Comparison of ENCODE assay signal across 9 cellular contexts in genomic region chr1:3614755-3615742, GRCh38. TPM values are rescaled to one million over a fixed set of nuclear protein-coding genes. Genes with fewer than 3 reads are reported as not detected.
DNase-seq lines count a peak whose midpoint lies in the region; ATAC-seq and TF ChIP-seq lines count a peak whose summit lies in the region.
"Had no signal": no experiment of that assay in that cellular context is flagged by ENCODE, and none has a peak within 500 bp of the region (broad histone marks: within the 10 kb centered on the region; RNA-seq: fewer than 3 reads in every experiment).

No MANE protein-coding gene starts in this region.

- H4K20me1 ChIP-seq in BLaER1 (peaks cover 44% of the 10 kb centered on the region), H9 (ENCODE audit: control insufficient read depth, insufficient read depth, insufficient read length) (no peaks in the 10 kb centered on the region)

- no peaks in the 10 kb centered on the region for H3K79me2 ChIP-seq in H9 (ENCODE audit: insufficient read depth, low read length)

- peak overlapping the region; percentile 94 for H3K4me2 ChIP-seq in BLaER1
- no peak overlapping the region for H3K4me2 ChIP-seq in H9 (ENCODE audit: insufficient read depth, insufficient read length, low read length)

- WGBS in H9 (ENCODE audit: extremely low coverage, insufficient read length, low lambda C conversion rate) = no CpG with 5 or more reads among the region's 20 CpGs
- 51 to 69% (median 60%) methylated on average over 18 to 20 of the region's 20 CpGs for WGBS in adrenal gland, 4 donors
- WGBS in liver = 58% methylated on average over 20 of the region's 20 CpGs

- peaks cover 5% of the 10 kb centered on the region for H3K23me2 ChIP-seq in H9 (ENCODE audit: insufficient read length, low read depth, low read length, poor library complexity, severe bottlenecking)

- peaks cover 38 to 42% of the 10 kb centered on the region in 2 experiments for H3K4me1 Mint-ChIP-seq in H9

- peak; percentile 58 for DNase-seq in H9
- DNase-seq in adrenal gland = no peak
- no peak for DNase-seq in cerebellar nuclear complex (lab: John Stamatoyannopoulos, UW)

- no peak overlapping the region for H4K8ac ChIP-seq in H9 (replicated peaks; ENCODE audit: insufficient read length, low read depth, low read length)

- no peak overlapping the region for H4K91ac ChIP-seq in H9 (ENCODE audit: insufficient read length, low read depth, low read length)

- H3K4me1 ChIP-seq in BLaER1 (peaks cover 59% of the 10 kb centered on the region), H9 (ENCODE audit: insufficient read depth, low read length) (no peaks in the 10 kb centered on the region; the same call in 1 of the 2 replicates), adrenal gland (replicated peaks in 1 of 2) (peaks cover 0 to 11% of the 10 kb centered on the region in 2 donors), liver (ENCODE audit: control insufficient read depth in 4 of 4, insufficient read depth in 4 of 4, low read length in 3 of 4) (peaks cover 7 to 13% (median 8%) of the 10 kb centered on the region in 4 donors)

- H2AFZ ChIP-seq in H9 (ENCODE audit: low read length) = no peak overlapping the region

- no peak overlapping the region for H2BK15ac ChIP-seq in H9 (ENCODE audit: low read depth, low read length)

- no peak overlapping the region for H3K9ac ChIP-seq in BLaER1
- no peak overlapping the region for H3K9ac ChIP-seq in H9 (ENCODE audit: extremely low read depth, insufficient read length, low read length)
- no peak overlapping the region for H3K9ac ChIP-seq in liver (ENCODE audit: low read depth in 1 of 2, low read length in 2 of 2)

- TF ChIP-seq CTCF in H9 (conservative IDR thresholded peaks at IDR 0.05) (peak; percentile 90), adrenal gland (IDR thresholded peaks at IDR 0.05) (peak in 5 of 6 experiments; percentile 7 to 35 (median 25)), liver (IDR thresholded peaks at IDR 0.05; ENCODE audit: low read depth, low read length, missing input control) (peak; percentile 41)

- no peak overlapping the region for H3K4me3 Mint-ChIP-seq in H9
- H3K4me3 Mint-ChIP-seq: stimulated activated memory B cell treated with anti-CD40 and anti-IgM and Interleukin-4, amounts not matched to agents 10 μg/mL and 1 μg/mL and 100 μg/mL, for 72 hours had no signal

- peaks cover 31% of the 10 kb centered on the region for H3K27me3 Mint-ChIP-seq in H9 (ENCODE audit: low read depth)

- H2BK5ac ChIP-seq in H9 (ENCODE audit: insufficient read length, low read length) = no peak overlapping the region

- H3K9me3 Mint-ChIP-seq in H9 = no peaks in the 10 kb centered on the region; a peak in 1 of 5 replicates
- H3K9me3 Mint-ChIP-seq: stimulated activated memory B cell treated with anti-CD40 and anti-IgM and Interleukin-4, amounts not matched to agents 10 μg/mL and 1 μg/mL and 100 μg/mL, for 72 hours had no signal

- H3K27ac ChIP-seq in BLaER1 (no peak overlapping the region), H9 (ENCODE audit: insufficient read length, low read depth, low read length) (no peak overlapping the region), adrenal gland (no peak overlapping the region), liver (ENCODE audit: low read depth in 1 of 2, low read length in 2 of 2) (no peak overlapping the region)

- intact Hi-C loops in adrenal gland (cut with DNase I) = loop anchor here in 1 of 2 donors (5.0 kb wide), 1 partner anchor 48 kb away; no protein-coding TSS in a partner anchor

- no peak overlapping the region for H3T11ph ChIP-seq in H9 (ENCODE audit: low read length)

- no peaks in the 10 kb centered on the region for H3K79me1 ChIP-seq in H9 (ENCODE audit: insufficient read depth, low read depth, low read length, poor library complexity, severe bottlenecking)

- no peak for TF ChIP-seq POLR2A in adrenal gland (IDR thresholded peaks at IDR 0.05)

- no peak overlapping the region for H3K56ac ChIP-seq in H9 (ENCODE audit: insufficient read length, low read depth, low read length)

- H2BK12ac ChIP-seq in H9 (ENCODE audit: insufficient read length, low read depth, low read length) = no peak overlapping the region

- H3K9me3 ChIP-seq in BLaER1 = no peaks in the 10 kb centered on the region
- H3K9me3 ChIP-seq in H9 (ENCODE audit: control insufficient read depth, low read depth, low read length) = no peaks in the 10 kb centered on the region
- no peaks in the 10 kb centered on the region for H3K9me3 ChIP-seq in adrenal gland (replicated peaks in 1 of 3)
- no peaks in the 10 kb centered on the region for H3K9me3 ChIP-seq in liver (ENCODE audit: control insufficient read depth in 4 of 4, low read length in 3 of 4)

- no peak overlapping the region for H2BK120ac ChIP-seq in H9 (ENCODE audit: low read depth, low read length, poor library complexity, severe bottlenecking)

- no peak overlapping the region for H3K4ac ChIP-seq in H9 (ENCODE audit: low read depth, low read length)

- H3K4me3 ChIP-seq in BLaER1 (no peak overlapping the region), adrenal gland (no peak overlapping the region), liver (ENCODE audit: low read depth in 1 of 3, low read length in 3 of 3) (no peak overlapping the region)

- no peak overlapping the region for H3K14ac ChIP-seq in H9 (ENCODE audit: insufficient read depth, low read length)

- no peak for ATAC-seq in HG03280 (IDR thresholded peaks at IDR 0.05; ENCODE audit: unreplicated experiment)
- ATAC-seq in HG02610 (IDR thresholded peaks at IDR 0.05; ENCODE audit: unreplicated experiment) = no peak
- no peak for ATAC-seq in HG03460 (IDR thresholded peaks at IDR 0.05; ENCODE audit: unreplicated experiment)
- ATAC-seq: stimulated activated memory B cell treated with anti-CD40 and anti-IgM and Interleukin-4, amounts not matched to agents 10 μg/mL and 1 μg/mL and 100 μg/mL, for 72 hours had no signal

- H3K36me3 ChIP-seq in BLaER1 (no peaks in the 10 kb centered on the region), adrenal gland (replicated peaks in 1 of 2) (no peaks in the 10 kb centered on the region), liver (ENCODE audit: control insufficient read depth in 4 of 4, insufficient read depth in 3 of 4, low read depth in 1 of 4, low read length in 3 of 4) (no peaks in the 10 kb centered on the region)

- no peaks in the 10 kb centered on the region for H3K36me3 Mint-ChIP-seq in H9 (ENCODE audit: insufficient read depth in 1 of 3, low read depth in 3 of 3)
- H3K36me3 Mint-ChIP-seq: stimulated activated memory B cell treated with anti-CD40 and anti-IgM and Interleukin-4, amounts not matched to agents 10 μg/mL and 1 μg/mL and 100 μg/mL, for 72 hours had no signal

- H3K27ac Mint-ChIP-seq in H9 = no peak overlapping the region; a peak in 1 of 7 replicates
- H3K27ac Mint-ChIP-seq: stimulated activated memory B cell treated with anti-CD40 and anti-IgM and Interleukin-4, amounts not matched to agents 10 μg/mL and 1 μg/mL and 100 μg/mL, for 72 hours had no signal

- TF ChIP-seq RAD21 in liver (IDR thresholded peaks at IDR 0.05) = peak in 1 of 2 donors; percentile 66

- no peak overlapping the region for H2BK20ac ChIP-seq in H9 (ENCODE audit: low read depth, low read length, poor library complexity, severe bottlenecking)

- H4K5ac ChIP-seq in H9 (ENCODE audit: insufficient read length, low read depth, low read length) = no peak overlapping the region

- H2AK5ac ChIP-seq in H9 (ENCODE audit: insufficient read length, low read length) = no peak overlapping the region

- peaks cover 17% of the 10 kb centered on the region for H3K27me3 ChIP-seq in BLaER1
- no peaks in the 10 kb centered on the region; the same call in 1 of the 2 replicates for H3K27me3 ChIP-seq in H9 (ENCODE audit: insufficient read depth, low read length)
- peaks cover 9% of the 10 kb centered on the region for H3K27me3 ChIP-seq in adrenal gland
- H3K27me3 ChIP-seq in liver (ENCODE audit: control insufficient read depth in 4 of 4, insufficient read depth in 4 of 4, low read length in 3 of 4) = no peaks in the 10 kb centered on the region

- H3K23ac ChIP-seq in H9 (ENCODE audit: insufficient read length, low read depth, low read length) = no peak overlapping the region

- no peak overlapping the region for H3K18ac ChIP-seq in H9 (ENCODE audit: insufficient read length, low read depth, low read length)

TF ChIP-seq in liver, 16 proteins besides CTCF, POLR2A, EP300 and RAD21:
- TF ChIP-seq SP1 (IDR thresholded peaks at IDR 0.05) (no peak), TAF1 (conservative IDR thresholded peaks at IDR 0.05) (no peak)
TF ChIP-seq in liver: peak in this region for 0.

RNA-seq across cellular contexts. Expression of gene MEGF6, which starts 3.7 kb away (rescaled TPM):
- total RNA-seq in H9 (2021) (19.9 and 21.3 TPM in 2 replicates), adrenal gland (10 to 100 TPM in 3 of 8 donors, 1 to 10 TPM in 5; 2.6 to 12.5 (median 8.2) TPM), liver (10 to 100 TPM in 1 of 2 donors, 1 to 10 TPM in 1; 4.6 to 11.0 TPM)
- polyA plus RNA-seq in adrenal gland (10 to 100 TPM in 2 of 3 donors, under 1 TPM in 1; 0.15 to 29.2 (median 16.2) TPM), liver (1 to 10 TPM; 1.3 to 3.4 TPM)

RNA-seq across cellular contexts. Expression of gene TPRG1L, which starts 9.8 kb away (rescaled TPM):
- total RNA-seq in H9 (2021) = 24.0 and 24.7 TPM in 2 replicates
- 10 to 100 TPM; 21.6 to 52.1 (median 44.4) TPM for total RNA-seq in adrenal gland
- polyA plus RNA-seq in adrenal gland = 10 to 100 TPM; 15.8 to 49.7 (median 20.6) TPM
- 10 to 100 TPM; 29.3 to 42.5 TPM for total RNA-seq in liver
- polyA plus RNA-seq in liver = 10 to 100 TPM; 45.3 to 51.0 TPM

RNA-seq across cellular contexts. Expression of gene WRAP73, which starts 34.9 kb away (rescaled TPM):
- total RNA-seq in H9 (2021) = 28.4 and 33.8 TPM in 2 replicates
- 10 to 100 TPM in 7 of 8 donors, 1 to 10 TPM in 1; 5.1 to 22.6 (median 18.1) TPM for total RNA-seq in adrenal gland
- 10 to 100 TPM in 2 of 3 donors, 1 to 10 TPM in 1; 8.2 to 29.6 (median 22.8) TPM for polyA plus RNA-seq in adrenal gland
- total RNA-seq in liver = 10 to 100 TPM; 10.7 to 14.6 TPM
- polyA plus RNA-seq in liver = 1 to 10 TPM; 7.6 to 9.4 TPM

RNA-seq across cellular contexts. Expression of gene TP73, which starts 37.3 kb away (rescaled TPM):
- total RNA-seq in H9 (2021) (4.7 and 4.9 TPM in 2 replicates), adrenal gland (under 1 TPM in 2 of 8 donors, not detected in 6; 0.15 to 0.18 TPM), liver (under 1 TPM; 0.08 to 0.19 TPM)
- polyA plus RNA-seq in adrenal gland (under 1 TPM; 0.03 to 0.13 (median 0.08) TPM), liver (under 1 TPM; 0.18 to 0.29 TPM)

Comparison
In these comparisons a context has a peak if more than half of its experiments do, and no peak if none do; other contexts are left out.
1. CTCF ChIP-seq: peak in every context shown above with its lines; median percentile 90 in H9; 41 in liver; 25 in adrenal gland.